ENCODE assay signal across 8 cellular contexts in genomic region chr15:90265271-90266060, GRCh38. TPM values are rescaled to one million over a fixed set of nuclear protein-coding genes. Genes with fewer than 3 reads are reported as not detected.
A peak's percentile ranks its signal among the peaks of the same experiment; 100 is the strongest.
DNase-seq lines count a peak whose midpoint lies in the region; ATAC-seq, FAIRE-seq and TF ChIP-seq lines count a peak whose summit lies in the region.

Gene NGRN, plus strand, starts transcription at chr15:90265672. Its CDS starts 41 bp downstream, at chr15:90265713.

- DNase-seq in Caco-2 (peak; percentile 87 to 89), HTR-8/SVneo (ENCODE audit: insufficient read length, low spot score) (peak; percentile 90), NOMO-1 treated with DMSO at 0.1 percent for 48 hours (lab: John Stamatoyannopoulos, UW; ENCODE audit: unreplicated experiment) (peak; percentile 92), memory B cell (ENCODE audit: low spot score in 2 of 2) (peak; percentile 87 to 92)
- DNase-seq in activated CD8-positive, alpha-beta memory T cell treated with anti-CD3 and anti-CD28 coated beads for 4 hours (ENCODE audit: low read depth in 2 of 2) = peak; percentile 85 to 86
- DNase-seq in effector memory CD8-positive, alpha-beta T cell = peak; percentile 87 to 91 (median 89)
- peak; percentile 85 for DNase-seq in stimulated activated CD8-positive, alpha-beta memory T cell treated with anti-CD3 and anti-CD28 coated beads, Interleukin-12 subunit alpha, Interleukin-12 subunit beta, amount 100 ng/mL, for 1 hour (ENCODE audit: low read depth)

- H3K4me1 ChIP-seq in Caco-2 = peaks cover 11% of the 10 kb centered on the region; the same call in 1 of the 2 replicates

- H3K36me3 Mint-ChIP-seq in Caco-2 (ENCODE audit: insufficient read depth, unreplicated experiment) (peaks cover 40% of the 10 kb centered on the region), memory B cell (peaks cover 17% of the 10 kb centered on the region)
- peaks cover 35% of the 10 kb centered on the region for H3K36me3 Mint-ChIP-seq in effector memory CD8-positive, alpha-beta T cell (ENCODE audit: insufficient read depth)

- H3K27me3 ChIP-seq in Caco-2 (replicated peaks; ENCODE audit: control insufficient read depth, insufficient read depth, low read length) = no peaks in the 10 kb centered on the region

- no TSS peak for BruUV-seq in Caco-2 (replicated peaks; lab: Mats Ljungman, UMichigan)

- FAIRE-seq in HTR-8/SVneo (lab: Jason Lieb, UNC) = peak; percentile 52

- intact Hi-C loops in Caco-2 (cut with micrococcal nuclease; ENCODE audit: unreplicated experiment) = loop anchor here (1.0 kb wide), 1 partner anchor 31 kb away; the partner anchor contains the start of gene GDPGP1

- TF ChIP-seq CTCF in Caco-2 (IDR thresholded peaks at IDR 0.05; ENCODE audit: insufficient read depth in 1 of 2, low read depth in 1 of 2, low read length in 1 of 2, severe bottlenecking in 1 of 2, unreplicated experiment in 1 of 2) = no peak

- H3K9me3 Mint-ChIP-seq in Caco-2 (ENCODE audit: unreplicated experiment) (no peaks in the 10 kb centered on the region), memory B cell (no peaks in the 10 kb centered on the region)
- no peaks in the 10 kb centered on the region for H3K9me3 Mint-ChIP-seq in effector memory CD8-positive, alpha-beta T cell

- H3K4me1 Mint-ChIP-seq in Caco-2 (ENCODE audit: low read depth, unreplicated experiment) (peaks cover 22% of the 10 kb centered on the region), memory B cell (peaks cover 31% of the 10 kb centered on the region)
- peaks cover 39 to 41% of the 10 kb centered on the region in 2 donors for H3K4me1 Mint-ChIP-seq in effector memory CD8-positive, alpha-beta T cell (ENCODE audit: low read depth in 2 of 2)

- CTCF ChIA-PET in Caco-2 (lab: Charles Lee) = interaction anchor here (1.0 to 1.1 kb wide), 2 partner anchors 28 to 166 kb away, joined by 3 to 5 read pairs; no protein-coding TSS in a partner anchor

- H3K27ac Mint-ChIP-seq in Caco-2 (ENCODE audit: unreplicated experiment) (peak within 1 kb of the TSS; percentile 97), memory B cell (peak within 1 kb of the TSS; percentile 97)
- peak within 1 kb of the TSS; percentile 96 to 97 for H3K27ac Mint-ChIP-seq in effector memory CD8-positive, alpha-beta T cell

- peak within 1 kb of the TSS; percentile 95 for H3K4me3 Mint-ChIP-seq in Caco-2 (ENCODE audit: unreplicated experiment)
- H3K4me3 Mint-ChIP-seq in effector memory CD8-positive, alpha-beta T cell = peak within 1 kb of the TSS; percentile 98 to 100
- peak within 1 kb of the TSS; percentile 96 for H3K4me3 Mint-ChIP-seq in memory B cell

- peak within 1 kb of the TSS; percentile 64 for H3K4me3 ChIP-seq in Caco-2 (ENCODE audit: low read depth, low read length)

- no peaks in the 10 kb centered on the region for H3K27me3 Mint-ChIP-seq in Caco-2 (ENCODE audit: insufficient read depth, unreplicated experiment)
- H3K27me3 Mint-ChIP-seq in effector memory CD8-positive, alpha-beta T cell = no peaks in the 10 kb centered on the region
- H3K27me3 Mint-ChIP-seq in memory B cell = no peaks in the 10 kb centered on the region

- POLR2A ChIA-PET in Caco-2 (lab: Charles Lee) = interaction anchor here (0.5 to 1.0 kb wide), 4 partner anchors 16 to 148 kb away, joined by 3 to 8 read pairs (median 4); partner anchors contain the start of genes CIB1, GDPGP1 and TTLL13

- no peaks in the 10 kb centered on the region for H3K36me3 ChIP-seq in Caco-2 (ENCODE audit: control insufficient read depth, insufficient read depth, low read length)

- ATAC-seq in GM21381 (IDR thresholded peaks at IDR 0.05; ENCODE audit: unreplicated experiment) = peak; percentile 92
- ATAC-seq in effector memory CD8-positive, alpha-beta T cell (replicated peaks) = peak; percentile 87
- peak; percentile 88 for ATAC-seq in memory B cell (ENCODE audit: low read depth)

- no peaks in the 10 kb centered on the region for H3K9me3 ChIP-seq in Caco-2

RNA-seq across cellular contexts. Expression of gene NGRN, which starts in this region (rescaled TPM):
- 93.6 and 101 TPM in 2 replicates for total RNA-seq in Caco-2 (2022)

Comparison
In these comparisons a context has a peak if more than half of its experiments do, and no peak if none do; other contexts are left out.
1. Peak in every context shown above with its lines: DNase-seq, ATAC-seq and H3K4me3 ChIP-seq.